29 cellular contexts compared by ENCODE assay signal in the genomic region with DNA sequence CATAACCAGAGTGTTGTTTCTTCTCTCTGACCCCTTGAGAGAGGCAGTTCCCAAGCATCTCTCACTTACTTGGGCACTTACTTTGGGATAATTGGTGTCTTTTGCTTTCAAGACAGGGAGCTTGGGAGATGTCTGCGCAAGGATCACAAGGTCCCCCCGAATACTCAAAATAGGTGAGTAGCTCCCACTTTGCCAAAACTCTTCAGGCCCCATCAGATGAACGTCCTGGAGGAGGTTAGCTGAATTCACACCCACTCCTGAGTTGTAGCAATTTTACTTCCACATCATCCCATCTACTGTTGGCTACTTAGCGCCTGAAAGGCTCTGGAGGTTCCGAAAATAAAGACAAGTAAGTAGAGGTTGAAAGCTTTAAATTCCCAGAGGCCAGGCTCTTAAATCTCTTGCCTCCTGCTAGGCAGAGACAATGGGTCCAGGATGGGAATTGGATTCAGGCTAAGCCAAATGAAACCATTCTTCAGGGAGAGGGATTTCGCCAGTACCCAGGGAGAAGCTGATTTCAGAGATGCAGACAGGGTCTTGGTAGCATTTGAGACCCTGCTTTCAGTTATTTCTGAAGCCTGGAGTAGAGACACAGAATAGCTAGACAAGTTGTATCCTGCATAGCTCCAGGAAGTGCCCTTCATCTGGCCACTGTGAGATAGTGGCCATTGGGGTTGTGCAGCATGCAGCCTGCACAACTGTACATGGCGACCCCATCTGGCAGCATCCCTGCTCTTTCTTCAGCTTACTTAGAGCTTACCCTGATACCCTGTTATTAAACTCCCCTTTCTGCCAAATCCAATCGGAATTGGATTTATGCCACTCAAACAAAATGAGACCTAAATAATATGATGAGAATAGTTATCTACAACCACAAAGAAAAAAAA.
A peak's percentile ranks its signal among the peaks of the same experiment; 100 is the strongest.
DNase-seq lines count a peak whose midpoint lies in the region; ATAC-seq and TF ChIP-seq lines count a peak whose summit lies in the region.
"Had no signal": no experiment of that assay in that cellular context is flagged by ENCODE, and none has a peak within 500 bp of the region (broad histone marks: within the 10 kb centered on the region; RNA-seq: fewer than 3 reads in every experiment).

No MANE protein-coding gene starts in this region.

- DNase-seq in GM23338 (ENCODE audit: low spot score) (peak; percentile 25), SK-MEL-5 (ENCODE audit: low read depth, low spot score) (peak; percentile 12), endodermal cell (peak; percentile 62), osteoblast (ENCODE audit: insufficient read length, low spot score, missing footprints) (no peak), NCI-H82 treated with DMSO at 0.1 percent for 48 hours (lab: John Stamatoyannopoulos, UW; ENCODE audit: unreplicated experiment) (no peak), SKM-1 (lab: John Stamatoyannopoulos, UW; ENCODE audit: unreplicated experiment) (no peak), glutamatergic neuron (no peak)
- DNase-seq: activated CD4-positive, alpha-beta T cell treated with anti-CD3 and anti-CD28 coated beads, Interleukin-2, amount 50 U/mL, for 4 hours; activated naive CD4-positive, alpha-beta T cell treated with anti-CD3 and anti-CD28 coated beads, Interleukin-2, amount 10 ng/mL, durations not matched to agents 7 days and 5 days; CD8-positive, alpha-beta memory T cell; DMS 273 treated with DMSO at 0.1 percent for 48 hours; effector CD8-positive, alpha-beta T cell; left lung; naive B cell; NCI-H1092 treated with DMSO at 0.1 percent for 48 hours; NCI-H1694 treated with DMSO at 0.1 percent for 48 hours; NCI-H510A; OCI-M1; psoas muscle; SK-N-SH; stimulated activated CD4-positive, alpha-beta T cell treated with anti-CD3 and anti-CD28 coated beads, Interleukin-4, amount 100 ng/mL, for 1 hour; stomach; T-helper 17 cell had no signal

- H2AFZ ChIP-seq in GM23338 (peak overlapping the region; percentile 72; the same call in 1 of the 2 replicates), osteoblast (ENCODE audit: low read length) (peak overlapping the region; percentile 33)

- H3K36me3 ChIP-seq in GM23338 (ENCODE audit: insufficient read depth), result no peaks in the 10 kb centered on the region
- H3K36me3 ChIP-seq in endodermal cell (ENCODE audit: control insufficient read depth, insufficient read depth, low read length), result no peaks in the 10 kb centered on the region
- H3K36me3 ChIP-seq in osteoblast (ENCODE audit: insufficient read depth, low read length), result no peaks in the 10 kb centered on the region
- H3K36me3 ChIP-seq: left lung, sigmoid colon, stomach, tibial nerve had no signal

- H3K27ac Mint-ChIP-seq in GM23338 (no peak overlapping the region; the same call in 1 of the 2 replicates), endodermal cell (peak overlapping the region; percentile 68), glutamatergic neuron (ENCODE audit: unreplicated experiment) (no peak overlapping the region)
- H3K27ac Mint-ChIP-seq: activated naive CD4-positive, alpha-beta T cell treated with anti-CD3 and anti-CD28 coated beads, Interleukin-2, amount 10 ng/mL, durations not matched to agents 7 days and 5 days; CD8-positive, alpha-beta memory T cell; naive B cell; T-helper 17 cell had no signal

- H3K27me3 Mint-ChIP-seq in GM23338 (ENCODE audit: insufficient read depth, low read depth, poor library complexity) (peaks cover 16% of the 10 kb centered on the region), endodermal cell (ENCODE audit: insufficient read depth) (peaks cover 5% of the 10 kb centered on the region), glutamatergic neuron (ENCODE audit: unreplicated experiment) (peaks cover 2% of the 10 kb centered on the region)

- no peaks in the 10 kb centered on the region for H3K27me3 ChIP-seq in GM23338 (ENCODE audit: insufficient read depth)
- no peaks in the 10 kb centered on the region for H3K27me3 ChIP-seq in endodermal cell (ENCODE audit: control insufficient read depth, insufficient read depth, low read length, poor library complexity, severe bottlenecking)
- no peaks in the 10 kb centered on the region for H3K27me3 ChIP-seq in osteoblast (ENCODE audit: insufficient read depth, low read length)
- H3K27me3 ChIP-seq: sigmoid colon, tibial nerve had no signal

- H3K36me3 Mint-ChIP-seq in GM23338 (ENCODE audit: low read depth), result peaks cover 4% of the 10 kb centered on the region; the same call in 1 of the 3 replicates
- H3K36me3 Mint-ChIP-seq in endodermal cell (ENCODE audit: low read depth), result no peaks in the 10 kb centered on the region
- peaks cover 14% of the 10 kb centered on the region for H3K36me3 Mint-ChIP-seq in glutamatergic neuron (ENCODE audit: unreplicated experiment)
- H3K36me3 Mint-ChIP-seq: activated naive CD4-positive, alpha-beta T cell treated with anti-CD3 and anti-CD28 coated beads, Interleukin-2, amount 10 ng/mL, durations not matched to agents 7 days and 5 days; brain; CD8-positive, alpha-beta memory T cell had no signal

- H4K20me1 ChIP-seq in GM23338 (replicated peaks; ENCODE audit: insufficient read depth), result no peaks in the 10 kb centered on the region
- no peaks in the 10 kb centered on the region for H4K20me1 ChIP-seq in osteoblast (ENCODE audit: insufficient read depth, low read length)

- H3K9me2 ChIP-seq in GM23338 (ENCODE audit: insufficient read depth), result peaks cover 5% of the 10 kb centered on the region; the same call in 1 of the 2 replicates
- H3K9me2 ChIP-seq: SK-N-SH had no signal

- H3K79me2 ChIP-seq in GM23338 (replicated peaks; ENCODE audit: insufficient read depth) (no peaks in the 10 kb centered on the region), osteoblast (ENCODE audit: insufficient read depth, low read length) (no peaks in the 10 kb centered on the region)

- peaks cover 9% of the 10 kb centered on the region for H3K9me3 Mint-ChIP-seq in GM23338
- peaks cover 18% of the 10 kb centered on the region for H3K9me3 Mint-ChIP-seq in endodermal cell
- H3K9me3 Mint-ChIP-seq in glutamatergic neuron (ENCODE audit: unreplicated experiment), result peaks cover 3% of the 10 kb centered on the region

- peaks cover 20% of the 10 kb centered on the region for H3K4me1 Mint-ChIP-seq in GM23338
- peaks cover 37% of the 10 kb centered on the region for H3K4me1 Mint-ChIP-seq in endodermal cell
- H3K4me1 Mint-ChIP-seq in glutamatergic neuron (ENCODE audit: low read depth, unreplicated experiment), result no peaks in the 10 kb centered on the region
- H3K4me1 Mint-ChIP-seq: activated naive CD4-positive, alpha-beta T cell treated with anti-CD3 and anti-CD28 coated beads, Interleukin-2, amount 10 ng/mL, durations not matched to agents 7 days and 5 days; CD8-positive, alpha-beta memory T cell; naive B cell; T-helper 17 cell had no signal

- ATAC-seq in GM23338 (peak; percentile 57), HG03378 (IDR thresholded peaks at IDR 0.05; ENCODE audit: unreplicated experiment) (no peak)
- ATAC-seq: activated CD4-positive, CD25-positive, alpha-beta regulatory T cell treated with anti-CD3 and anti-CD28 coated beads, Interleukin-2, amount 50 U/mL, for 24 hours; left lung; T-helper 17 cell had no signal

- H3K4me3 ChIP-seq in GM23338 (no peak overlapping the region), endodermal cell (ENCODE audit: low read length) (no peak overlapping the region), osteoblast (ENCODE audit: insufficient read depth, low read length) (no peak overlapping the region)
- H3K4me3 ChIP-seq: left lung, psoas muscle, sigmoid colon, stomach, tibial nerve had no signal

- WGBS in endodermal cell (ENCODE audit: insufficient coverage in 1 of 2, insufficient read length in 1 of 2), 2 experiments, result 71 to 84% methylated on average over 4 to 7 of the region's 8 CpGs

- no peak overlapping the region for H3K27ac ChIP-seq in GM23338 (ENCODE audit: low read depth)
- H3K27ac ChIP-seq in endodermal cell (ENCODE audit: low read depth, low read length), result no peak overlapping the region
- H3K27ac ChIP-seq in osteoblast (ENCODE audit: low read depth, low read length), result no peak overlapping the region
- H3K27ac ChIP-seq: epithelial cell of prostate, left lung, psoas muscle, stomach had no signal

- TF ChIP-seq CTCF in GM23338 (conservative IDR thresholded peaks at IDR 0.05; ENCODE audit: low read depth in 2 of 2), result peak in 1 of 2 experiments; percentile 21; a peak in 1 of 4 replicates
- no peak for TF ChIP-seq CTCF in endodermal cell (conservative IDR thresholded peaks at IDR 0.05)
- no peak for TF ChIP-seq CTCF in osteoblast (IDR thresholded peaks at IDR 0.05; ENCODE audit: extremely low read depth, low read depth, low read length)
- TF ChIP-seq CTCF in glutamatergic neuron (IDR thresholded peaks at IDR 0.05; ENCODE audit: partially characterized antibody, unreplicated experiment), result no peak

- H3K4me3 Mint-ChIP-seq in GM23338 (no peak overlapping the region), endodermal cell (peak overlapping the region; percentile 19), glutamatergic neuron (ENCODE audit: unreplicated experiment) (no peak overlapping the region)
- H3K4me3 Mint-ChIP-seq: activated naive CD4-positive, alpha-beta T cell treated with anti-CD3 and anti-CD28 coated beads, Interleukin-2, amount 10 ng/mL, durations not matched to agents 7 days and 5 days; CD8-positive, alpha-beta memory T cell; T-helper 17 cell had no signal

- in situ Hi-C loops in SK-MEL-5 (cut with HindIII; ENCODE audit: low pct_unique_long_range_greater_than_20kb, low sequenced_read_pairs), result no loop called here

- no peak overlapping the region for H3K9ac ChIP-seq in endodermal cell (ENCODE audit: extremely low read depth, low read length, poor library complexity, severe bottlenecking)
- H3K9ac ChIP-seq: SK-N-SH had no signal

- peaks cover 15% of the 10 kb centered on the region for H3K9me3 ChIP-seq in endodermal cell (ENCODE audit: control insufficient read depth, low read length)
- H3K9me3 ChIP-seq in osteoblast (ENCODE audit: low read depth, low read length), result no peaks in the 10 kb centered on the region
- H3K9me3 ChIP-seq: SK-N-SH had no signal

- peaks cover 21% of the 10 kb centered on the region for H3K4me1 ChIP-seq in GM23338 (ENCODE audit: insufficient read depth)
- H3K4me1 ChIP-seq in endodermal cell (ENCODE audit: control insufficient read depth, insufficient read depth, low read length), result peaks cover 15% of the 10 kb centered on the region
- peaks cover 7% of the 10 kb centered on the region for H3K4me1 ChIP-seq in osteoblast (ENCODE audit: insufficient read depth, low read length)
- H3K4me1 ChIP-seq: left lung, psoas muscle had no signal

- H3K4me2 ChIP-seq in GM23338 (peak overlapping the region; percentile 40; the same call in 1 of the 2 replicates), osteoblast (ENCODE audit: insufficient read depth, low read length) (no peak overlapping the region)
- H3K4me2 ChIP-seq: SK-N-SH had no signal

- no peaks in the 10 kb centered on the region for H3F3A ChIP-seq in GM23338 (replicated peaks; ENCODE audit: low read depth)

TF ChIP-seq in GM23338, 12 proteins besides CTCF, POLR2A, EP300 and RAD21 (continues in another document):
- no peak for TF ChIP-seq NANOG (IDR thresholded peaks at IDR 0.05; ENCODE audit: borderline replicate concordance)
- TF ChIP-seq STAT1 (IDR thresholded peaks at IDR 0.05; ENCODE audit: unreplicated experiment), result no peak

Comparison
In these comparisons a context has a peak if more than half of its experiments do, and no peak if none do; other contexts are left out.
1. DNase-seq: peak in GM23338 (single experiment), SK-MEL-5 (single experiment) and endodermal cell (single experiment); none in osteoblast (single experiment), NCI-H82 treated with DMSO at 0.1 percent for 48 hours (single experiment), SKM-1 (single experiment) and glutamatergic neuron (single experiment).